ENCODE assay signal across 10 cellular contexts in the genomic region with DNA sequence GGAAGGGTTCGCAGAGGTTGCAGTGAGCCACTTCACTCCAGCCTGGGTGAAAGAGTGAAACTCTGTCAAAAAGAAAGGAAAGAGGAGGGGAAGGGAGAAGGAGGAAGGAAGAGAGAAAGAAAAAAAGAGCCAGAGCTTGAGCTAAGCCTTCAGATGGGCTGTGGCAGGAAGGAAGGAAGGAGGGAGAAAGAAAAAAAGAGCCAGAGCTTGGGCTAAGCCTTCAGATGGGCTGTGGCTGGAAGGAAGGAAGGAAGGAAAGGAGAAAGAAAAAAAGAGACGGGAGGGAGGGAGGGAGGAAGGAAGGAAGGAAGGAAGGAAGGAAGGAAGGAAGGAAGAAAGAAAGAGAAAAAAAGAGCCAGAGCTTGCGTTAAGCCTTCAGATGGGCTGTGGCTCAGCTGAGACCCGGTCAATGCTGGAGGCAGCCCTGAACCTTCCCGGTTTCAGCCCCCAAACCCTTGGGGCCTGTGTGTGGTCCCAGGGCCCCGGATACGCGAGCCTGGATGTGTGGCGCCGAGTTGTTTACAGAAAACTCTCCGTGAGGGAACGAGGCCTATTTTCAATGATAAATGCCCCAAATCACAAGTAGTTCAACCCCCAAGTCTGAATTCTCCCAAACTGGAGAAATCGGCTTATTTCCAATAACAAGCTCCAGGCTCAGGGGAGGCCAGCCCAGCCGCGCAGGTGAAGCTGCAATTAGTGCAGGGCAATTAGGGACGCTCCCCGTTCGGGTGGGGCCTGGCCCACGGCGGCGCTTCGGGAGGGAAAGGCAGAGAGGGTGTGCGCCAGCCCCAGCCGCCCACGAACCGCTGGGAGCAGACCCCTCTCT. TPM values are rescaled to one million over a fixed set of nuclear protein-coding genes. Genes with fewer than 3 reads are reported as not detected.
A peak's percentile ranks its signal among the peaks of the same experiment; 100 is the strongest.
DNase-seq lines count a peak whose midpoint lies in the region; ATAC-seq, FAIRE-seq and TF ChIP-seq lines count a peak whose summit lies in the region.
"Had no signal": no experiment of that assay in that cellular context is flagged by ENCODE, and none has a peak within 500 bp of the region (broad histone marks: within the 10 kb centered on the region; RNA-seq: fewer than 3 reads in every experiment).

No MANE protein-coding gene starts in this region.

- no peaks in the 10 kb centered on the region for H3K79me2 ChIP-seq in Karpas-422 (ENCODE audit: low read length)

- no peaks in the 10 kb centered on the region for H3K27me3 ChIP-seq in BLaER1
- H3K27me3 ChIP-seq in Karpas-422 (ENCODE audit: low read length) = no peaks in the 10 kb centered on the region
- H3K27me3 ChIP-seq in muscle layer of duodenum (ENCODE audit: low read depth, low read length) = no peaks in the 10 kb centered on the region

- FAIRE-seq in D721Med (lab: Jason Lieb, UNC) = no peak

- peaks cover 57% of the 10 kb centered on the region for H3K4me1 ChIP-seq in BLaER1
- H3K4me1 ChIP-seq in Karpas-422 (ENCODE audit: low read length) = peaks cover 20% of the 10 kb centered on the region
- peaks cover 0 to 11% of the 10 kb centered on the region in 2 donors for H3K4me1 ChIP-seq in muscle layer of duodenum (ENCODE audit: control insufficient read depth in 1 of 2, insufficient read depth in 2 of 2, low read length in 2 of 2)

- ATAC-seq in left ventricle myocardium superior = no peak

- H3K4me3 Mint-ChIP-seq in activated T-helper 1 cell treated with anti-CD3 and anti-CD28 coated beads, Interleukin-12 subunit alpha, Interleukin-12 subunit beta, Interleukin-2, Interleukin-4 antibody, amounts not matched to agents 30 ng/mL and 10 ng/mL and 1 ng/mL, durations not matched to agents 14 hours and 24 hours and 36 hours = peak overlapping the region; percentile 70

- H3K27me3 Mint-ChIP-seq in activated T-helper 1 cell treated with anti-CD3 and anti-CD28 coated beads, Interleukin-12 subunit alpha, Interleukin-12 subunit beta, Interleukin-2, Interleukin-4 antibody, amounts not matched to agents 30 ng/mL and 10 ng/mL and 1 ng/mL, durations not matched to agents 14 hours and 24 hours and 36 hours (ENCODE audit: insufficient read depth) = peaks cover 9% of the 10 kb centered on the region

- intact Hi-C loops in activated T-helper 1 cell treated with anti-CD3 and anti-CD28 coated beads, Interleukin-12 subunit alpha, Interleukin-12 subunit beta, Interleukin-2, Interleukin-4 antibody, amounts not matched to agents 30 ng/mL and 10 ng/mL and 1 ng/mL, durations not matched to agents 14 hours and 24 hours and 36 hours (cut with micrococcal nuclease) = loop anchor here (1.0 to 10.0 kb wide), 9 partner anchors 7 to 809 kb away; a partner anchor contains a TSS
- intact Hi-C loops in left ventricle myocardium superior (cut with micrococcal nuclease) = no loop called here

- peak overlapping the region; percentile 67; the same call in 1 of the 2 replicates for H3K4me3 ChIP-seq in BLaER1
- H3K4me3 ChIP-seq in Karpas-422 (ENCODE audit: low read length) = peak overlapping the region; percentile 58; the same call in 1 of the 2 replicates
- H3K4me3 ChIP-seq in muscle layer of duodenum (ENCODE audit: low read depth in 1 of 2, low read length in 2 of 2) = peak overlapping the region; percentile 45 to 84

- peak overlapping the region; percentile 76 for H3K27ac Mint-ChIP-seq in activated T-helper 1 cell treated with anti-CD3 and anti-CD28 coated beads, Interleukin-12 subunit alpha, Interleukin-12 subunit beta, Interleukin-2, Interleukin-4 antibody, amounts not matched to agents 30 ng/mL and 10 ng/mL and 1 ng/mL, durations not matched to agents 14 hours and 24 hours and 36 hours

- DNase-seq in Karpas-422 (no peak), amygdala (lab: John Stamatoyannopoulos, UW) (no peak), left ventricle myocardium superior (no peak), D721Med (ENCODE audit: insufficient read length, low spot score) (no peak), GM19238 (ENCODE audit: insufficient read length, low spot score) (no peak)
- DNase-seq in activated T-helper 1 cell treated with anti-CD3 and anti-CD28 coated beads, Interleukin-12 subunit alpha, Interleukin-12 subunit beta, Interleukin-2, Interleukin-4 antibody, amounts not matched to agents 30 ng/mL and 10 ng/mL and 1 ng/mL, durations not matched to agents 14 hours and 24 hours and 36 hours (ENCODE audit: low spot score) = no peak
- DNase-seq: islet precursor cell, NCI-H524 had no signal

- H4K20me1 ChIP-seq in BLaER1 = no peaks in the 10 kb centered on the region
- no peaks in the 10 kb centered on the region for H4K20me1 ChIP-seq in Karpas-422 (ENCODE audit: insufficient read depth, low read depth, low read length)

- H3K36me3 ChIP-seq in BLaER1 (no peaks in the 10 kb centered on the region), Karpas-422 (ENCODE audit: insufficient read depth, low read length) (no peaks in the 10 kb centered on the region), muscle layer of duodenum (ENCODE audit: control insufficient read depth in 1 of 2, insufficient read depth in 2 of 2, low read length in 2 of 2) (no peaks in the 10 kb centered on the region)

- H3K36me3 Mint-ChIP-seq in activated T-helper 1 cell treated with anti-CD3 and anti-CD28 coated beads, Interleukin-12 subunit alpha, Interleukin-12 subunit beta, Interleukin-2, Interleukin-4 antibody, amounts not matched to agents 30 ng/mL and 10 ng/mL and 1 ng/mL, durations not matched to agents 14 hours and 24 hours and 36 hours (ENCODE audit: low read depth) = no peaks in the 10 kb centered on the region

- H3K9ac ChIP-seq in BLaER1 (peak overlapping the region; percentile 51; the same call in 1 of the 2 replicates), Karpas-422 (ENCODE audit: low read length) (0 out of 2 replicates have a peak overlapping the region, but pooled peaks have one; percentile 64)

- H3K4me2 ChIP-seq in BLaER1 = peak overlapping the region; percentile 84
- H3K4me2 ChIP-seq in Karpas-422 (ENCODE audit: low read depth, low read length, poor library complexity, severe bottlenecking) = peak overlapping the region; percentile 99

- H3K27ac ChIP-seq in BLaER1 (peak overlapping the region; percentile 73), Karpas-422 (ENCODE audit: low read length) (no peak overlapping the region), muscle layer of duodenum (ENCODE audit: low read length) (no peak overlapping the region)

- no peaks in the 10 kb centered on the region for H3K9me3 Mint-ChIP-seq in activated T-helper 1 cell treated with anti-CD3 and anti-CD28 coated beads, Interleukin-12 subunit alpha, Interleukin-12 subunit beta, Interleukin-2, Interleukin-4 antibody, amounts not matched to agents 30 ng/mL and 10 ng/mL and 1 ng/mL, durations not matched to agents 14 hours and 24 hours and 36 hours

- H3K9me3 ChIP-seq in BLaER1 = no peaks in the 10 kb centered on the region
- no peaks in the 10 kb centered on the region for H3K9me3 ChIP-seq in Karpas-422 (ENCODE audit: low read length)
- H3K9me3 ChIP-seq in muscle layer of duodenum (ENCODE audit: control insufficient read depth in 1 of 2, low read length in 2 of 2) = no peaks in the 10 kb centered on the region

- H3K4me1 Mint-ChIP-seq in activated T-helper 1 cell treated with anti-CD3 and anti-CD28 coated beads, Interleukin-12 subunit alpha, Interleukin-12 subunit beta, Interleukin-2, Interleukin-4 antibody, amounts not matched to agents 30 ng/mL and 10 ng/mL and 1 ng/mL, durations not matched to agents 14 hours and 24 hours and 36 hours (ENCODE audit: low read depth) = peaks cover 27% of the 10 kb centered on the region

- TF ChIP-seq CTCF in D721Med (IDR thresholded peaks at IDR 0.05; ENCODE audit: insufficient read depth, missing control alignments) = no peak

- no peaks in the 10 kb centered on the region for H3K9me2 ChIP-seq in Karpas-422 (replicated peaks; ENCODE audit: insufficient read depth, low read length)

- no peak overlapping the region for H2AFZ ChIP-seq in Karpas-422 (ENCODE audit: low read length)

RNA-seq across cellular contexts. Expression of a gene that starts 13.8 kb away (rescaled TPM):
- total RNA-seq in Karpas-422 (2014; rRNA removed; shearing (Covaris generic); ENCODE audit: low replicate concordance) = 0.04 TPM in 2 replicates
- total RNA-seq in activated T-helper 1 cell treated with anti-CD3 and anti-CD28 coated beads, Interleukin-12 subunit alpha, Interleukin-12 subunit beta, Interleukin-2, Interleukin-4 antibody, amounts not matched to agents 30 ng/mL and 10 ng/mL and 1 ng/mL, durations not matched to agents 14 hours and 24 hours and 36 hours = 13.4 TPM in 2 replicates
- 167 TPM for total RNA-seq in left ventricle myocardium superior

Comparison
In these comparisons a context has a peak if more than half of its experiments do, and no peak if none do; other contexts are left out.
1. RNA of a gene that starts 13.8 kb away (total RNA-seq): 167 TPM in left ventricle myocardium superior (single experiment) and 13.4 TPM in activated T-helper 1 cell treated with anti-CD3 and anti-CD28 coated beads, Interleukin-12 subunit alpha, Interleukin-12 subunit beta, Interleukin-2, Interleukin-4 antibody, amounts not matched to agents 30 ng/mL and 10 ng/mL and 1 ng/mL, durations not matched to agents 14 hours and 24 hours and 36 hours; 0.04 TPM in Karpas-422; every median in the first group is over 10 times any median in the second.
2. Peak in every context shown above with its lines, with median percentiles within 50 percentile points of each other: H3K4me3 ChIP-seq.